Comparison of ENCODE assay signal across 15 cellular contexts in genomic region chr7:73329861-73330581, GRCh38. TPM values are rescaled to one million over a fixed set of nuclear protein-coding genes. Genes with fewer than 3 reads are reported as not detected.
DNase-seq lines count a peak whose midpoint lies in the region; ATAC-seq and TF ChIP-seq lines count a peak whose summit lies in the region.
"Had no signal": no experiment of that assay in that cellular context is flagged by ENCODE, and none has a peak within 500 bp of the region (broad histone marks: within the 10 kb centered on the region; RNA-seq: fewer than 3 reads in every experiment).

No MANE protein-coding gene starts in this region.

- intact Hi-C loops in left ventricle myocardium inferior (cut with micrococcal nuclease): no loop called here
- intact Hi-C loops in activated T-helper 1 cell treated with anti-CD3 and anti-CD28 coated beads, Interleukin-12 subunit alpha, Interleukin-12 subunit beta, Interleukin-2, Interleukin-4 antibody, amounts not matched to agents 30 ng/mL and 10 ng/mL and 1 ng/mL, durations not matched to agents 14 hours and 24 hours and 36 hours (cut with micrococcal nuclease): no loop called here

- no peaks in the 10 kb centered on the region for H3K36me3 ChIP-seq in brain microvascular endothelial cell (replicated peaks)
- H3K36me3 ChIP-seq in left ventricle myocardium inferior: no peaks in the 10 kb centered on the region
- no peaks in the 10 kb centered on the region for H3K36me3 ChIP-seq in parathyroid adenoma (ENCODE audit: control insufficient read depth, insufficient read depth, low read length)

- H3K27me3 ChIP-seq in brain microvascular endothelial cell (replicated peaks) (no peaks in the 10 kb centered on the region), left ventricle myocardium inferior (ENCODE audit: low read depth) (peaks cover 34% of the 10 kb centered on the region), parathyroid adenoma (ENCODE audit: control insufficient read depth, insufficient read depth, low read length) (no peaks in the 10 kb centered on the region)

- H3K27ac ChIP-seq in brain microvascular endothelial cell: no peak overlapping the region
- peak overlapping the region; percentile 11 for H3K27ac ChIP-seq in left ventricle myocardium inferior (replicated peaks)
- H3K27ac ChIP-seq in parathyroid adenoma: peak overlapping the region; percentile 95

- H3K4me3 Mint-ChIP-seq in HFFc6: peak overlapping the region; percentile 4
- no peak overlapping the region for H3K4me3 Mint-ChIP-seq in activated T-helper 1 cell treated with anti-CD3 and anti-CD28 coated beads, Interleukin-12 subunit alpha, Interleukin-12 subunit beta, Interleukin-2, Interleukin-4 antibody, amounts not matched to agents 30 ng/mL and 10 ng/mL and 1 ng/mL, durations not matched to agents 14 hours and 24 hours and 36 hours
- H3K4me3 Mint-ChIP-seq: T-cell had no signal

- in situ Hi-C loops in brain microvascular endothelial cell (cut with HindIII; ENCODE audit: low pct_ligation_motif_present, low sequenced_read_pairs): no loop called here

- H3K4me2 ChIP-seq in parathyroid adenoma (ENCODE audit: low read length): peak overlapping the region; percentile 34

- peaks cover 22% of the 10 kb centered on the region for H3K4me1 Mint-ChIP-seq in HFFc6 (ENCODE audit: low read depth)
- H3K4me1 Mint-ChIP-seq in activated T-helper 1 cell treated with anti-CD3 and anti-CD28 coated beads, Interleukin-12 subunit alpha, Interleukin-12 subunit beta, Interleukin-2, Interleukin-4 antibody, amounts not matched to agents 30 ng/mL and 10 ng/mL and 1 ng/mL, durations not matched to agents 14 hours and 24 hours and 36 hours (ENCODE audit: low read depth): no peaks in the 10 kb centered on the region
- H3K4me1 Mint-ChIP-seq: T-cell had no signal

- peaks cover 2% of the 10 kb centered on the region for H3K79me2 ChIP-seq in parathyroid adenoma

- H2AFZ ChIP-seq in parathyroid adenoma: peak overlapping the region; percentile 94

- DNase-seq in HFFc6 (peak; percentile 59), brain microvascular endothelial cell (peak; percentile 19), left ventricle myocardium inferior (no peak), NCI-H524 (lab: John Stamatoyannopoulos, UW) (no peak), NCI-H774 (lab: John Stamatoyannopoulos, UW) (no peak)
- no peak for DNase-seq in activated T-helper 1 cell treated with anti-CD3 and anti-CD28 coated beads, Interleukin-12 subunit alpha, Interleukin-12 subunit beta, Interleukin-2, Interleukin-4 antibody, amounts not matched to agents 30 ng/mL and 10 ng/mL and 1 ng/mL, durations not matched to agents 14 hours and 24 hours and 36 hours (ENCODE audit: low spot score)
- DNase-seq: glutamatergic neuron, GOT3, mesendoderm, NCI-H2029 treated with DMSO at 0.1 percent for 48 hours, T-cell had no signal

- no peak overlapping the region for H3K9ac ChIP-seq in parathyroid adenoma

- H3K4me3 ChIP-seq in brain microvascular endothelial cell (ENCODE audit: low read depth, low read length): no peak overlapping the region
- no peak overlapping the region for H3K4me3 ChIP-seq in left ventricle myocardium inferior
- H3K4me3 ChIP-seq in parathyroid adenoma (ENCODE audit: low read depth, low read length): peak overlapping the region; percentile 43

- no peaks in the 10 kb centered on the region for H3K36me3 Mint-ChIP-seq in HFFc6 (ENCODE audit: low read depth)
- H3K36me3 Mint-ChIP-seq in activated T-helper 1 cell treated with anti-CD3 and anti-CD28 coated beads, Interleukin-12 subunit alpha, Interleukin-12 subunit beta, Interleukin-2, Interleukin-4 antibody, amounts not matched to agents 30 ng/mL and 10 ng/mL and 1 ng/mL, durations not matched to agents 14 hours and 24 hours and 36 hours (ENCODE audit: low read depth): no peaks in the 10 kb centered on the region
- H3K36me3 Mint-ChIP-seq: T-cell had no signal

- no peaks in the 10 kb centered on the region for H3K9me3 Mint-ChIP-seq in HFFc6
- no peaks in the 10 kb centered on the region for H3K9me3 Mint-ChIP-seq in activated T-helper 1 cell treated with anti-CD3 and anti-CD28 coated beads, Interleukin-12 subunit alpha, Interleukin-12 subunit beta, Interleukin-2, Interleukin-4 antibody, amounts not matched to agents 30 ng/mL and 10 ng/mL and 1 ng/mL, durations not matched to agents 14 hours and 24 hours and 36 hours
- H3K9me3 Mint-ChIP-seq: T-cell had no signal

- no peak overlapping the region for H3K27ac Mint-ChIP-seq in HFFc6
- H3K27ac Mint-ChIP-seq in activated T-helper 1 cell treated with anti-CD3 and anti-CD28 coated beads, Interleukin-12 subunit alpha, Interleukin-12 subunit beta, Interleukin-2, Interleukin-4 antibody, amounts not matched to agents 30 ng/mL and 10 ng/mL and 1 ng/mL, durations not matched to agents 14 hours and 24 hours and 36 hours: no peak overlapping the region
- H3K27ac Mint-ChIP-seq: T-cell had no signal

- no peaks in the 10 kb centered on the region for H3K9me3 ChIP-seq in left ventricle myocardium inferior (replicated peaks)
- H3K9me3 ChIP-seq in parathyroid adenoma (ENCODE audit: control insufficient read depth, low read length): no peaks in the 10 kb centered on the region

- peaks cover 21% of the 10 kb centered on the region for H3K27me3 Mint-ChIP-seq in HFFc6 (ENCODE audit: insufficient read depth)
- H3K27me3 Mint-ChIP-seq in activated T-helper 1 cell treated with anti-CD3 and anti-CD28 coated beads, Interleukin-12 subunit alpha, Interleukin-12 subunit beta, Interleukin-2, Interleukin-4 antibody, amounts not matched to agents 30 ng/mL and 10 ng/mL and 1 ng/mL, durations not matched to agents 14 hours and 24 hours and 36 hours (ENCODE audit: insufficient read depth): peaks cover 5% of the 10 kb centered on the region

- no peak for ATAC-seq in HG02885 (IDR thresholded peaks at IDR 0.05; ENCODE audit: poor library complexity, unreplicated experiment)
- ATAC-seq: T-cell had no signal

- no peaks in the 10 kb centered on the region for H3K4me1 ChIP-seq in left ventricle myocardium inferior
- peaks cover 39% of the 10 kb centered on the region for H3K4me1 ChIP-seq in parathyroid adenoma

- TF ChIP-seq CTCF in HFFc6 (IDR thresholded peaks at IDR 0.05) (no peak), brain microvascular endothelial cell (IDR thresholded peaks at IDR 0.05; ENCODE audit: low read depth, low read length, missing control alignments) (no peak), left ventricle myocardium inferior (IDR thresholded peaks at IDR 0.05; ENCODE audit: borderline replicate concordance) (no peak), parathyroid adenoma (IDR thresholded peaks at IDR 0.05) (no peak)

RNA-seq across cellular contexts. Expression of gene FKBP6, which starts 2.1 kb away (rescaled TPM):
- not detected for total RNA-seq in HFFc6 (2021; fragmentation: NEBNext Ultra II Directional; extraction: Animal tissue kit (Norgen Biotek cat#: 25700))
- total RNA-seq in left ventricle myocardium inferior: not detected
- not detected in 2 replicates for total RNA-seq in activated T-helper 1 cell treated with anti-CD3 and anti-CD28 coated beads, Interleukin-12 subunit alpha, Interleukin-12 subunit beta, Interleukin-2, Interleukin-4 antibody, amounts not matched to agents 30 ng/mL and 10 ng/mL and 1 ng/mL, durations not matched to agents 14 hours and 24 hours and 36 hours
- total RNA-seq: chondrocyte, subcutaneous adipose tissue, T-cell had no signal

RNA-seq across cellular contexts. Expression of gene TRIM50, which starts 2.1 kb away (rescaled TPM):
- not detected for total RNA-seq in HFFc6 (2021; fragmentation: NEBNext Ultra II Directional; extraction: Animal tissue kit (Norgen Biotek cat#: 25700))
- 0.33 TPM for total RNA-seq in left ventricle myocardium inferior
- not detected in 2 replicates for total RNA-seq in activated T-helper 1 cell treated with anti-CD3 and anti-CD28 coated beads, Interleukin-12 subunit alpha, Interleukin-12 subunit beta, Interleukin-2, Interleukin-4 antibody, amounts not matched to agents 30 ng/mL and 10 ng/mL and 1 ng/mL, durations not matched to agents 14 hours and 24 hours and 36 hours
- total RNA-seq: chondrocyte, T-cell had no signal

RNA-seq across cellular contexts. Expression of gene NSUN5, which starts 21.4 kb away (rescaled TPM):
- 10 to 100 TPM; 14.1 to 24.0 (median 19.8) TPM for total RNA-seq in HFFc6 (2021; fragmentation: NEBNext Ultra II Directional; extraction: Animal tissue kit (Norgen Biotek cat#: 25700))
- 15.9 TPM for total RNA-seq in left ventricle myocardium inferior
- total RNA-seq in activated T-helper 1 cell treated with anti-CD3 and anti-CD28 coated beads, Interleukin-12 subunit alpha, Interleukin-12 subunit beta, Interleukin-2, Interleukin-4 antibody, amounts not matched to agents 30 ng/mL and 10 ng/mL and 1 ng/mL, durations not matched to agents 14 hours and 24 hours and 36 hours: 70.3 and 74.8 TPM in 2 replicates

Comparison
In these comparisons a context has a peak if more than half of its experiments do, and no peak if none do; other contexts are left out.
1. DNase-seq: peak in HFFc6 (single experiment) and brain microvascular endothelial cell (single experiment); none in left ventricle myocardium inferior (single experiment), NCI-H524 (0 of 2), activated T-helper 1 cell treated with anti-CD3 and anti-CD28 coated beads, Interleukin-12 subunit alpha, Interleukin-12 subunit beta, Interleukin-2, Interleukin-4 antibody, amounts not matched to agents 30 ng/mL and 10 ng/mL and 1 ng/mL, durations not matched to agents 14 hours and 24 hours and 36 hours (single experiment) and NCI-H774 (single experiment).